In the genomic region with DNA sequence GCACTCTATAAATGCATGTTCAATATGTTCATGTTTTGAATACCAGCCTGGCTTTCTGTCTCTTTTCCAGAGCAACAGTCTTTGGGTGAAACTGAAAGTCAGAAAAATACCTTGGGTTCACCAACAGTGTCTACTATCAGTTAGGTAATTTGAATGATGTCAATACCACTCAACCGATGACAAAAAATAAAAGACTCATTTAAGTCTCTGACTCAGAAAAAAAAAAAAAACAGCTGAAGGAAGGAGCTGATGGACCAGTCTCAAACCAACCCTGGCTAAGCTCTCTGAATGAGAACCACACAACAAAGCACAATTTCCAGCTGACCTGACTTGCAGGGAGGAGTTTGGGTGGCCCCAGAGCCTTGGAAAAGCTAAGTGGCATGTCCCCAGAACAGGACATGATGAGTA, we compare ENCODE assay signal across 10 cellular contexts. TPM values are rescaled to one million over a fixed set of nuclear protein-coding genes. Genes with fewer than 3 reads are reported as not detected.
A peak's percentile ranks its signal among the peaks of the same experiment; 100 is the strongest.
DNase-seq lines count a peak whose midpoint lies in the region; ATAC-seq and TF ChIP-seq lines count a peak whose summit lies in the region.
"Had no signal": no experiment of that assay in that cellular context is flagged by ENCODE, and none has a peak within 500 bp of the region (broad histone marks: within the 10 kb centered on the region; RNA-seq: fewer than 3 reads in every experiment).

No MANE protein-coding gene starts in this region.

- H3K36me3 ChIP-seq in spleen, result no peaks in the 10 kb centered on the region
- no peaks in the 10 kb centered on the region for H3K36me3 ChIP-seq in OCI-LY7 (ENCODE audit: insufficient read depth, low read length)

- intact Hi-C loops in spleen (cut with DNase I; ENCODE audit: low total_unique reads) (no loop called here), OCI-LY7 (cut with micrococcal nuclease; ENCODE audit: unreplicated experiment) (no loop called here)

- CTCF ChIA-PET in OCI-LY7 (lab: Charles Lee; ENCODE audit: unreplicated experiment), result no interaction called here

- H4K20me1 ChIP-seq in OCI-LY7 (ENCODE audit: insufficient read depth, low read length), result no peaks in the 10 kb centered on the region

- H3K4me3 ChIP-seq in spleen (no peak overlapping the region), OCI-LY7 (ENCODE audit: low read depth, low read length, poor library complexity, severe bottlenecking) (no peak overlapping the region)

- H3K27ac ChIP-seq in spleen (no peak overlapping the region), OCI-LY7 (ENCODE audit: low read depth, low read length, poor library complexity, severe bottlenecking) (no peak overlapping the region)
- H3K27ac ChIP-seq: VCaP had no signal

- POLR2A ChIA-PET in OCI-LY7 (lab: Charles Lee), result interaction anchor here (0.6 to 1.7 kb wide), 3 partner anchors 11 to 632 kb away, joined by 3 to 7 read pairs (median 3); no protein-coding TSS in a partner anchor

- DNase-seq in kidney tubule cell (ENCODE audit: low spot score) (peak; percentile 94), spleen (no peak), G401 (ENCODE audit: low spot score) (no peak), OCI-LY7 (ENCODE audit: low spot score) (no peak), LoVo (ENCODE audit: low spot score) (no peak)
- DNase-seq: NCI-H1436 treated with DMSO at 0.1 percent for 48 hours had no signal

- H2AFZ ChIP-seq in OCI-LY7 (ENCODE audit: low read length), result no peak overlapping the region

- in situ Hi-C loops in G401 (cut with HindIII; ENCODE audit: low sequenced_read_pairs), result no loop called here

- BruUV-seq in OCI-LY7 (replicated peaks; lab: Mats Ljungman, UMichigan), result no TSS peak

- H3K79me2 ChIP-seq in OCI-LY7 (ENCODE audit: insufficient read depth, low read depth, low read length), result no peaks in the 10 kb centered on the region

- H3K9me2 ChIP-seq in OCI-LY7 (ENCODE audit: insufficient read depth, low read length), result no peaks in the 10 kb centered on the region

- ATAC-seq in GM18867 (IDR thresholded peaks at IDR 0.05; ENCODE audit: unreplicated experiment) (peak; percentile 97), GM21515 (IDR thresholded peaks at IDR 0.05; ENCODE audit: unreplicated experiment) (peak; percentile 86), HG03354 (IDR thresholded peaks at IDR 0.05; ENCODE audit: poor library complexity, severe bottlenecking, unreplicated experiment) (peak; percentile 96)

- TF ChIP-seq CTCF in spleen (IDR thresholded peaks at IDR 0.05 in 8 of 11, conservative IDR thresholded peaks at IDR 0.05 in 3 of 11) (no peak), OCI-LY7 (conservative IDR thresholded peaks at IDR 0.05; ENCODE audit: low read length) (no peak)

- 64 to 88% (median 76%) methylated on average over 1 of the region's 1 CpG for WGBS in spleen, 5 donors

- no peaks in the 10 kb centered on the region for H3K27me3 ChIP-seq in spleen (replicated peaks in 1 of 7)

- H3K9me3 ChIP-seq in spleen, result no peaks in the 10 kb centered on the region
- H3K9me3 ChIP-seq in OCI-LY7 (ENCODE audit: low read length), result no peaks in the 10 kb centered on the region

- no peak overlapping the region for H3K4me2 ChIP-seq in OCI-LY7 (ENCODE audit: low read length)

- peaks cover 0 to 12% (median 2%) of the 10 kb centered on the region in 6 donors for H3K4me1 ChIP-seq in spleen
- H3K4me1 ChIP-seq in OCI-LY7 (ENCODE audit: insufficient read depth, low read length, poor library complexity, severe bottlenecking), result no peaks in the 10 kb centered on the region

- TF ChIP-seq POLR2A in spleen (IDR thresholded peaks at IDR 0.05), result no peak

RNA-seq across cellular contexts. Expression of gene ABLIM1, which starts 42.5 kb away (rescaled TPM):
- total RNA-seq in spleen (10 to 100 TPM; 31.5 to 59.4 (median 43.1) TPM), OCI-LY7 (2022) (246 and 268 TPM in 2 replicates)
- polyA plus RNA-seq in spleen, result 10 to 100 TPM; 11.0 to 13.6 (median 11.7) TPM
- 1.5 and 2.1 TPM in 2 replicates for total RNA-seq in G401 (2014; rRNA removed; shearing (Covaris generic))
- 61.1 and 94.2 TPM in 2 replicates for total RNA-seq in OCI-LY7 (2014; rRNA removed; shearing (Covaris generic))

Comparison
In these comparisons a context has a peak if more than half of its experiments do, and no peak if none do; other contexts are left out.
1. RNA of gene ABLIM1, which starts 42.5 kb away (total RNA-seq): 61.1 to 268 TPM in OCI-LY7 and 31.5 to 59.4 TPM in spleen; 1.5 to 2.1 TPM in G401; every median in the first group is over 10 times any median in the second.
2. Peak in every context shown above with its lines, with median percentiles within 50 percentile points of each other: ATAC-seq.